ENCODE assay signal across 9 cellular contexts in the genomic region with DNA sequence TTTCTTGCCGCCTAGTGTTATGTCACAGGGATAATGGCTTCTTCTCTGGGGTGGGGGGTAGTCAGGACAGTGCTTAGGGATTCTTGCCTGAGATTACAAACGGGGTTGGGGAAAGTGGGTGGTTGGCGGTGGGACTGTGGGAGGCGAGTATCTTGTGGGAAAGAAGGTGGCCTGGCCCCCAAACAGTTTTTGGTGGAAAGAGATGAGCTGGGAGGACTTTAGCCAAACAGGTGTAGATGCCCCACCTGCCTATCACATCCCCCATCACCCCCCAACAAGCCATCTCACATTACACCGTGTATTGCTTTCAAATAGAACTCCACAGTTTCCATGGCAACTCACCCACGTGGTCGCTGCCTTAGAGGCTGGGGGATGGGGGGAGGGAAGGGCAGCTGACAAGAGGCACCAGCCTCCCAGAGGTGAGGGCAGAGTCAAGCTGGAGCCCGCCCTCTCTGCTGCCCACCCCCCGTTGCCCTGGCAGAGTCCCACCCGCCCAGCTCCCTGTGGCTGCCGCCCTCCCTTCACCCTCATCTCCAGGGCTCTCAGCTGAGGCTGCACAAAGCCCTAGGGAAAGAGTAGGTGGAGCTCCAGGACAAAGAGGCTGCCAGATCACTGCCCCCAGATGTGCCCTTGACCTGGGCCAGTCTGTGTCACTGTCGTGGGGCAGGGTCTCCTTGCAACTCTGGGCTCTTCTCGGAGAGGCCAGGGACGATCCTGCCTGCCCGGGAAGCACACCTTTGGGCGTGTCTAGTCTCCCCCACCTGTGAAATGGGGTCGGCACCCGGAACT.
DNase-seq lines count a peak whose midpoint lies in the region; ATAC-seq lines count a peak whose summit lies in the region.
"Had no signal": no experiment of that assay in that cellular context is flagged by ENCODE, and none has a peak within 500 bp of the region (broad histone marks: within the 10 kb centered on the region; RNA-seq: fewer than 3 reads in every experiment).

No MANE protein-coding gene starts in this region.

- no peaks in the 10 kb centered on the region for H3K36me3 Mint-ChIP-seq in activated T-helper 1 cell treated with anti-CD3 and anti-CD28 coated beads, Interleukin-12 subunit alpha, Interleukin-12 subunit beta, Interleukin-2, Interleukin-4 antibody, amounts not matched to agents 30 ng/mL and 10 ng/mL and 1 ng/mL, durations not matched to agents 14 hours and 24 hours and 36 hours (ENCODE audit: low read depth)

- H3K4me3 Mint-ChIP-seq in activated T-helper 1 cell treated with anti-CD3 and anti-CD28 coated beads, Interleukin-12 subunit alpha, Interleukin-12 subunit beta, Interleukin-2, Interleukin-4 antibody, amounts not matched to agents 30 ng/mL and 10 ng/mL and 1 ng/mL, durations not matched to agents 14 hours and 24 hours and 36 hours, result no peak overlapping the region
- H3K4me3 Mint-ChIP-seq: activated T-cell treated with anti-CD3 and anti-CD28 coated beads, Interleukin-2, amount 50 U/mL, for 72 hours had no signal

- intact Hi-C loops in activated T-helper 1 cell treated with anti-CD3 and anti-CD28 coated beads, Interleukin-12 subunit alpha, Interleukin-12 subunit beta, Interleukin-2, Interleukin-4 antibody, amounts not matched to agents 30 ng/mL and 10 ng/mL and 1 ng/mL, durations not matched to agents 14 hours and 24 hours and 36 hours (cut with micrococcal nuclease), result no loop called here

- H3K27me3 Mint-ChIP-seq in activated T-helper 1 cell treated with anti-CD3 and anti-CD28 coated beads, Interleukin-12 subunit alpha, Interleukin-12 subunit beta, Interleukin-2, Interleukin-4 antibody, amounts not matched to agents 30 ng/mL and 10 ng/mL and 1 ng/mL, durations not matched to agents 14 hours and 24 hours and 36 hours (ENCODE audit: insufficient read depth), result no peaks in the 10 kb centered on the region

- H3K27ac Mint-ChIP-seq in activated T-helper 1 cell treated with anti-CD3 and anti-CD28 coated beads, Interleukin-12 subunit alpha, Interleukin-12 subunit beta, Interleukin-2, Interleukin-4 antibody, amounts not matched to agents 30 ng/mL and 10 ng/mL and 1 ng/mL, durations not matched to agents 14 hours and 24 hours and 36 hours, result peak overlapping the region; percentile 23
- H3K27ac Mint-ChIP-seq: activated T-cell treated with anti-CD3 and anti-CD28 coated beads, Interleukin-2, amount 50 U/mL, for 72 hours had no signal

- DNase-seq in Caki2 (ENCODE audit: low read depth), result peak; percentile 69
- peak; percentile 98 for DNase-seq in NCI-H146 (lab: John Stamatoyannopoulos, UW)
- no peak for DNase-seq in activated T-helper 1 cell treated with anti-CD3 and anti-CD28 coated beads, Interleukin-12 subunit alpha, Interleukin-12 subunit beta, Interleukin-2, Interleukin-4 antibody, amounts not matched to agents 30 ng/mL and 10 ng/mL and 1 ng/mL, durations not matched to agents 14 hours and 24 hours and 36 hours (ENCODE audit: low spot score)
- DNase-seq in kidney tubule cell (ENCODE audit: low spot score), result peak; percentile 35
- DNase-seq: activated T-cell treated with anti-CD3 and anti-CD28 coated beads, Interleukin-2, amount 50 U/mL, for 72 hours had no signal

- in situ Hi-C loops in Caki2 (cut with HindIII; ENCODE audit: low pct_unique_long_range_greater_than_20kb, low sequenced_read_pairs), result no loop called here

- ATAC-seq in HG03045 (IDR thresholded peaks at IDR 0.05; ENCODE audit: unreplicated experiment), result no peak
- ATAC-seq in GM21717 (IDR thresholded peaks at IDR 0.05; ENCODE audit: unreplicated experiment), result no peak
- ATAC-seq in GM21367 (IDR thresholded peaks at IDR 0.05; ENCODE audit: unreplicated experiment), result no peak
- no peak for ATAC-seq in GM18909 (IDR thresholded peaks at IDR 0.05; ENCODE audit: poor library complexity, unreplicated experiment)

- H3K9me3 Mint-ChIP-seq in activated T-helper 1 cell treated with anti-CD3 and anti-CD28 coated beads, Interleukin-12 subunit alpha, Interleukin-12 subunit beta, Interleukin-2, Interleukin-4 antibody, amounts not matched to agents 30 ng/mL and 10 ng/mL and 1 ng/mL, durations not matched to agents 14 hours and 24 hours and 36 hours, result no peaks in the 10 kb centered on the region
- H3K9me3 Mint-ChIP-seq: activated T-cell treated with anti-CD3 and anti-CD28 coated beads, Interleukin-2, amount 50 U/mL, for 72 hours had no signal

- peaks cover 71% of the 10 kb centered on the region for H3K4me1 Mint-ChIP-seq in activated T-helper 1 cell treated with anti-CD3 and anti-CD28 coated beads, Interleukin-12 subunit alpha, Interleukin-12 subunit beta, Interleukin-2, Interleukin-4 antibody, amounts not matched to agents 30 ng/mL and 10 ng/mL and 1 ng/mL, durations not matched to agents 14 hours and 24 hours and 36 hours (ENCODE audit: low read depth)
